ENCODE assay signal across 1 cellular context in the genomic region with DNA sequence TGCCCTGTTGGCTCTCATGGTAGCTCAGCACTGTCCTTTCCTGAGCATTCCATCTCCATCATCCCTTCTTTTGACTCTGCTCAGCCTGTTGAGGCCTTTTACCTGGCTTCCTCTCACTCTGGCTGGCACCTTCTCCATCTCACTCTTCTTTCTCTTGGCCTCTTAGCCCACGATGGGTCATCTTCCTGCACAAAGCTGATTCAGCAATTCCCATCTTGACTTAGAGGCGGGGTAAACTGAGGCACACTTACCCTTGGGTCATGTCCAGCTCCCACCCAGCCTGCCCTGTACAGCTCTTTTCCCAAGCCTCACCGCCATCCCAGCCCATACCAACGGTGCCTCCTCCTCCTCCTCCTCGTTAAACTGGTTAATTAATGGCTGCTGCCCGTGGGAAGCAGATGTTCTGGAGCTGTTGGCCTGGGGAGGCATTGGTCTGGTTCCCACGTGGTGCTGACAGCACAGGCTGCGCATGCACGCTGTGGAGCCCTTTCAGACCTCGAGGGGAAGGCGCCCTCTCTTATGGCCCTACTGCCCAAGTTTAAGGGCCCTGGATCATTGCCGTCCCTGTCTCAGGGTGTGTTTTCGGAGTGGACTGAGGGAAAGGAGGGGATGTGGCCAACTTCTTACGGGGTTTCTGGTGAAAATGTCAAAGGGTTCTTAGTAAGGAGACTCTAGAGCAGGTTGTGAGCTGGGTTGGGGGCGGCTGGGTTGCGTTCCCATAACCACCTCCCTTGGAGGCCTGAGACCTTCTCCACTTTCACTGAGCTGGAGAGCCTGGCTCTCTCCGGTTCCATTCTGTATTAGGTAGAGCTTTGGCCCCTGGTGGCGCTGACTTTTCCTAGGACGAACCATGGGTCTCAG.
TF ChIP-seq lines count a peak whose summit lies in the region.

No MANE protein-coding gene starts in this region.

TF ChIP-seq in K562, 482 proteins besides CTCF, POLR2A, EP300 and RAD21:
- TF ChIP-seq MAFG (tag; conservative IDR thresholded peaks at IDR 0.05) (peak; percentile 65), MAFF (IDR thresholded peaks at IDR 0.05; ENCODE audit: low read length) (0 out of 2 replicates have a peak, but pooled peaks have one; percentile 13), PHB (CRISPR knock-in tag; IDR thresholded peaks at IDR 0.05) (no peak), MAFK (IDR thresholded peaks at IDR 0.05; ENCODE audit: low read length) (0 out of 2 replicates have a peak, but pooled peaks have one; percentile 23), NRF1 (conservative IDR thresholded peaks at IDR 0.05 in 1 of 2, IDR thresholded peaks at IDR 0.05 in 1 of 2) (peak; percentile 63 to 69), ZNF699 (CRISPR knock-in tag; IDR thresholded peaks at IDR 0.05; ENCODE audit: insufficient replicate concordance) (no peak), C11orf30 (IDR thresholded peaks at IDR 0.05; ENCODE audit: low read depth) (peak; percentile 63), ZNF197 (CRISPR knock-in tag; IDR thresholded peaks at IDR 0.05; ENCODE audit: low read depth) (no peak), NUFIP1 (IDR thresholded peaks at IDR 0.05; ENCODE audit: partially characterized antibody) (no peak), ZNF316 (IDR thresholded peaks at IDR 0.05) (peak; percentile 75), TAF9B (IDR thresholded peaks at IDR 0.05; ENCODE audit: partially characterized antibody) (no peak), CBX8 (IDR thresholded peaks at IDR 0.05; ENCODE audit: borderline replicate concordance, extremely low read depth, low read depth, low read length, poor library complexity, severe bottlenecking) (no peak), ZBED1 (IDR thresholded peaks at IDR 0.05) (no peak), KLF6 (CRISPR knock-in tag; IDR thresholded peaks at IDR 0.05; ENCODE audit: borderline replicate concordance) (no peak), HDAC2 (IDR thresholded peaks at IDR 0.05) (no peak), SRSF1 (IDR thresholded peaks at IDR 0.05; ENCODE audit: low read depth, low read length) (no peak), FOXK2 (conservative IDR thresholded peaks at IDR 0.05 in 1 of 2, IDR thresholded peaks at IDR 0.05 in 1 of 2; ENCODE audit: low read depth in 2 of 2) (no peak)
- TF ChIP-seq, protein P1, sequence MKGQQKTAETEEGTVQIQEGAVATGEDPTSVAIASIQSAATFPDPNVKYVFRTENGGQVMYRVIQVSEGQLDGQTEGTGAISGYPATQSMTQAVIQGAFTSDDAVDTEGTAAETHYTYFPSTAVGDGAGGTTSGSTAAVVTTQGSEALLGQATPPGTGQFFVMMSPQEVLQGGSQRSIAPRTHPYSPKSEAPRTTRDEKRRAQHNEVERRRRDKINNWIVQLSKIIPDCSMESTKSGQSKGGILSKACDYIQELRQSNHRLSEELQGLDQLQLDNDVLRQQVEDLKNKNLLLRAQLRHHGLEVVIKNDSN (CRISPR knock-in tag; IDR thresholded peaks at IDR 0.05) = peak; percentile 41; the same call in 1 of the 2 replicates
- TF ChIP-seq, protein P2, sequence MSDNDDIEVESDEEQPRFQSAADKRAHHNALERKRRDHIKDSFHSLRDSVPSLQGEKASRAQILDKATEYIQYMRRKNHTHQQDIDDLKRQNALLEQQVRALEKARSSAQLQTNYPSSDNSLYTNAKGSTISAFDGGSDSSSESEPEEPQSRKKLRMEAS (CRISPR knock-in tag; IDR thresholded peaks at IDR 0.05) = 0 out of 2 replicates have a peak, but pooled peaks have one; percentile 22
- TF ChIP-seq, protein P3, sequence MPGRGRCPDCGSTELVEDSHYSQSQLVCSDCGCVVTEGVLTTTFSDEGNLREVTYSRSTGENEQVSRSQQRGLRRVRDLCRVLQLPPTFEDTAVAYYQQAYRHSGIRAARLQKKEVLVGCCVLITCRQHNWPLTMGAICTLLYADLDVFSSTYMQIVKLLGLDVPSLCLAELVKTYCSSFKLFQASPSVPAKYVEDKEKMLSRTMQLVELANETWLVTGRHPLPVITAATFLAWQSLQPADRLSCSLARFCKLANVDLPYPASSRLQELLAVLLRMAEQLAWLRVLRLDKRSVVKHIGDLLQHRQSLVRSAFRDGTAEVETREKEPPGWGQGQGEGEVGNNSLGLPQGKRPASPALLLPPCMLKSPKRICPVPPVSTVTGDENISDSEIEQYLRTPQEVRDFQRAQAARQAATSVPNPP (IDR thresholded peaks at IDR 0.05; ENCODE audit: borderline replicate concordance, insufficient read depth, insufficient read length) = no peak
- TF ChIP-seq, protein P4, sequence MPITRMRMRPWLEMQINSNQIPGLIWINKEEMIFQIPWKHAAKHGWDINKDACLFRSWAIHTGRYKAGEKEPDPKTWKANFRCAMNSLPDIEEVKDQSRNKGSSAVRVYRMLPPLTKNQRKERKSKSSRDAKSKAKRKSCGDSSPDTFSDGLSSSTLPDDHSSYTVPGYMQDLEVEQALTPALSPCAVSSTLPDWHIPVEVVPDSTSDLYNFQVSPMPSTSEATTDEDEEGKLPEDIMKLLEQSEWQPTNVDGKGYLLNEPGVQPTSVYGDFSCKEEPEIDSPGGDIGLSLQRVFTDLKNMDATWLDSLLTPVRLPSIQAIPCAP (CRISPR knock-in tag; IDR thresholded peaks at IDR 0.05; ENCODE audit: borderline replicate concordance) = no peak
- TF ChIP-seq, protein P5, sequence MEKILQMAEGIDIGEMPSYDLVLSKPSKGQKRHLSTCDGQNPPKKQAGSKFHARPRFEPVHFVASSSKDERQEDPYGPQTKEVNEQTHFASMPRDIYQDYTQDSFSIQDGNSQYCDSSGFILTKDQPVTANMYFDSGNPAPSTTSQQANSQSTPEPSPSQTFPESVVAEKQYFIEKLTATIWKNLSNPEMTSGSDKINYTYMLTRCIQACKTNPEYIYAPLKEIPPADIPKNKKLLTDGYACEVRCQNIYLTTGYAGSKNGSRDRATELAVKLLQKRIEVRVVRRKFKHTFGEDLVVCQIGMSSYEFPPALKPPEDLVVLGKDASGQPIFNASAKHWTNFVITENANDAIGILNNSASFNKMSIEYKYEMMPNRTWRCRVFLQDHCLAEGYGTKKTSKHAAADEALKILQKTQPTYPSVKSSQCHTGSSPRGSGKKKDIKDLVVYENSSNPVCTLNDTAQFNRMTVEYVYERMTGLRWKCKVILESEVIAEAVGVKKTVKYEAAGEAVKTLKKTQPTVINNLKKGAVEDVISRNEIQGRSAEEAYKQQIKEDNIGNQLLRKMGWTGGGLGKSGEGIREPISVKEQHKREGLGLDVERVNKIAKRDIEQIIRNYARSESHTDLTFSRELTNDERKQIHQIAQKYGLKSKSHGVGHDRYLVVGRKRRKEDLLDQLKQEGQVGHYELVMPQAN (IDR thresholded peaks at IDR 0.05; ENCODE audit: borderline replicate concordance) = no peak
- TF ChIP-seq, protein P6, sequence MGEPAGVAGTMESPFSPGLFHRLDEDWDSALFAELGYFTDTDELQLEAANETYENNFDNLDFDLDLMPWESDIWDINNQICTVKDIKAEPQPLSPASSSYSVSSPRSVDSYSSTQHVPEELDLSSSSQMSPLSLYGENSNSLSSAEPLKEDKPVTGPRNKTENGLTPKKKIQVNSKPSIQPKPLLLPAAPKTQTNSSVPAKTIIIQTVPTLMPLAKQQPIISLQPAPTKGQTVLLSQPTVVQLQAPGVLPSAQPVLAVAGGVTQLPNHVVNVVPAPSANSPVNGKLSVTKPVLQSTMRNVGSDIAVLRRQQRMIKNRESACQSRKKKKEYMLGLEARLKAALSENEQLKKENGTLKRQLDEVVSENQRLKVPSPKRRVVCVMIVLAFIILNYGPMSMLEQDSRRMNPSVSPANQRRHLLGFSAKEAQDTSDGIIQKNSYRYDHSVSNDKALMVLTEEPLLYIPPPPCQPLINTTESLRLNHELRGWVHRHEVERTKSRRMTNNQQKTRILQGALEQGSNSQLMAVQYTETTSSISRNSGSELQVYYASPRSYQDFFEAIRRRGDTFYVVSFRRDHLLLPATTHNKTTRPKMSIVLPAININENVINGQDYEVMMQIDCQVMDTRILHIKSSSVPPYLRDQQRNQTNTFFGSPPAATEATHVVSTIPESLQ (CRISPR knock-in tag; IDR thresholded peaks at IDR 0.05) = no peak
- TF ChIP-seq, protein P7, sequence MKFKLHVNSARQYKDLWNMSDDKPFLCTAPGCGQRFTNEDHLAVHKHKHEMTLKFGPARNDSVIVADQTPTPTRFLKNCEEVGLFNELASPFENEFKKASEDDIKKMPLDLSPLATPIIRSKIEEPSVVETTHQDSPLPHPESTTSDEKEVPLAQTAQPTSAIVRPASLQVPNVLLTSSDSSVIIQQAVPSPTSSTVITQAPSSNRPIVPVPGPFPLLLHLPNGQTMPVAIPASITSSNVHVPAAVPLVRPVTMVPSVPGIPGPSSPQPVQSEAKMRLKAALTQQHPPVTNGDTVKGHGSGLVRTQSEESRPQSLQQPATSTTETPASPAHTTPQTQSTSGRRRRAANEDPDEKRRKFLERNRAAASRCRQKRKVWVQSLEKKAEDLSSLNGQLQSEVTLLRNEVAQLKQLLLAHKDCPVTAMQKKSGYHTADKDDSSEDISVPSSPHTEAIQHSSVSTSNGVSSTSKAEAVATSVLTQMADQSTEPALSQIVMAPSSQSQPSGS (CRISPR knock-in tag; IDR thresholded peaks at IDR 0.05) = no peak
